In the genomic region with DNA sequence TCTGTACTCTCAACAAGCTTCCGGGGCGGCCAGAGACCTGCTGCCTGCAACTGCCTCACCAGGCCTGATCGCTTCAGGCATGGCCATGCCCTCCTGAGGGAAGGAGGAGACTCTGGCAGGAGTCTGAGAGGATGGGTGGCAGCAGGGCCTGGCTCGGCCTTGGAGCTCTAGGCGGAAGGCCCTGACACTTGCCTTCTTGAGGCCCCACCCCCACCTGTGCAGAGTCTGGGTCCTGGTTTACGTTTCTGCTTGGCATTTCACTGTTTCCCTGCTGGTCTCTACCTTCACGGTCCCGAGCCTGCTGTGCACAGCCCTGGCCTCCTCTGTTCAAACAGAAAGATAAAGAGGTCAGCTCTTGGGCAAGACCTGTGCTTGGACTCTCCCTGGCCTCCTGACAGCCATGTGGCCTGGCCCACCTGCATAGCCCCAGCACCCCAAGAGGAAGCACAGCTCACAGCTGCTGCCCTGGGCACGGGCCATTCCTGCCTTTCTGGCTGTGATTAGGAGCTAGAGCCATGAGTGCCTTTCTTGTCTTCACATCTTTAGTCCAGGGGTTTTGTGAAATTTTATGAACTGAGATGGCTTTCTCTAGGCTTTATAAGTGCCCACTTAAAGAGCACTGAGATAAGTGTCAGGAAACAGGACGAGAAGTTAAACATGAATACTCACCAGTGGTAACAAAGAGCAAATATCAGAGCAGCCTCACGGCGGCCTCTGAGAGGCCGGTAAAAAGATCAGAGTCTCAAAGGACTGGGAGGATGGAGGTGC, we compare ENCODE assay signal across 19 cellular contexts. TPM values are rescaled to one million over a fixed set of nuclear protein-coding genes. Genes with fewer than 3 reads are reported as not detected.
DNase-seq lines count a peak whose midpoint lies in the region; ATAC-seq and TF ChIP-seq lines count a peak whose summit lies in the region.
"Had no signal": no experiment of that assay in that cellular context is flagged by ENCODE, and none has a peak within 500 bp of the region (broad histone marks: within the 10 kb centered on the region; RNA-seq: fewer than 3 reads in every experiment).

No MANE protein-coding gene starts in this region.

- H4K20me1 ChIP-seq in hepatocyte (ENCODE audit: insufficient read depth, poor library complexity, severe bottlenecking): no peaks in the 10 kb centered on the region

- 58% methylated on average over 13 of the region's 13 CpGs for WGBS in hepatocyte (ENCODE audit: low lambda C conversion rate, missing lambda C conversion rate)

- no peaks in the 10 kb centered on the region for H3K27me3 ChIP-seq in cardiac muscle cell
- no peaks in the 10 kb centered on the region for H3K27me3 ChIP-seq in left ventricle myocardium inferior (ENCODE audit: low read depth)
- no peaks in the 10 kb centered on the region for H3K27me3 ChIP-seq in hepatocyte
- H3K27me3 ChIP-seq: heart right ventricle, thyroid gland had no signal

- intact Hi-C loops in left ventricle myocardium inferior (cut with micrococcal nuclease): no loop called here
- intact Hi-C loops in head of caudate nucleus (cut with DNase I): no loop called here

- no peaks in the 10 kb centered on the region for H3K9me3 ChIP-seq in cardiac muscle cell (ENCODE audit: low read depth)
- no peaks in the 10 kb centered on the region for H3K9me3 ChIP-seq in left ventricle myocardium inferior (replicated peaks)
- no peaks in the 10 kb centered on the region for H3K9me3 ChIP-seq in hepatocyte (ENCODE audit: low read depth)
- H3K9me3 ChIP-seq: heart right ventricle, mucosa of descending colon, thyroid gland had no signal

- peak in 1 of 2 donors; percentile 66 for DNase-seq in cardiac muscle cell (ENCODE audit: low read depth in 1 of 2, low spot score in 1 of 2)
- DNase-seq in left ventricle myocardium inferior: no peak
- no peak for DNase-seq in hepatocyte (ENCODE audit: low spot score)
- DNase-seq in osteocyte (ENCODE audit: extremely low spot score, unreplicated experiment): no peak
- no peak for DNase-seq in AML-193 (lab: John Stamatoyannopoulos, UW)
- DNase-seq in NCI-H524 treated with DMSO at 0.1 percent for 48 hours (lab: John Stamatoyannopoulos, UW): no peak
- DNase-seq in head of caudate nucleus: no peak
- DNase-seq: ACHN; CD4-positive, alpha-beta memory T cell; effector memory CD4-positive, alpha-beta T cell; heart right ventricle; islet precursor cell; mucosa of descending colon; stimulated activated CD4-positive, alpha-beta T cell treated with anti-CD3 and anti-CD28 coated beads, Interleukin-4, amount 100 ng/mL, for 4 hours; stimulated activated CD8-positive, alpha-beta memory T cell treated with anti-CD3 and anti-CD28 coated beads, Interleukin-4, amount 100 ng/mL, for 48 hours; thyroid gland had no signal

- H3K27ac Mint-ChIP-seq in osteocyte (ENCODE audit: unreplicated experiment): peak overlapping the region; percentile 39
- H3K27ac Mint-ChIP-seq: activated T-helper 1 cell treated with anti-CD3 and anti-CD28 coated beads, Interleukin-12 subunit alpha, Interleukin-12 subunit beta, Interleukin-2, Interleukin-4 antibody, amounts not matched to agents 30 ng/mL and 10 ng/mL and 1 ng/mL, durations not matched to agents 14 hours and 24 hours and 36 hours had no signal

- TF ChIP-seq CTCF in cardiac muscle cell (IDR thresholded peaks at IDR 0.05; ENCODE audit: low read depth, low read length) (no peak), left ventricle myocardium inferior (IDR thresholded peaks at IDR 0.05; ENCODE audit: borderline replicate concordance) (no peak), hepatocyte (IDR thresholded peaks at IDR 0.05; ENCODE audit: poor library complexity) (no peak), osteocyte (IDR thresholded peaks at IDR 0.05) (no peak)

- no peak overlapping the region for H3K4me3 Mint-ChIP-seq in osteocyte (ENCODE audit: unreplicated experiment)
- H3K4me3 Mint-ChIP-seq: activated T-helper 1 cell treated with anti-CD3 and anti-CD28 coated beads, Interleukin-12 subunit alpha, Interleukin-12 subunit beta, Interleukin-2, Interleukin-4 antibody, amounts not matched to agents 30 ng/mL and 10 ng/mL and 1 ng/mL, durations not matched to agents 14 hours and 24 hours and 36 hours; CD4-positive, alpha-beta memory T cell had no signal

- H3K4me1 Mint-ChIP-seq in osteocyte (ENCODE audit: unreplicated experiment): peaks cover 79% of the 10 kb centered on the region
- H3K4me1 Mint-ChIP-seq: CD4-positive, alpha-beta memory T cell had no signal

- no peak for ATAC-seq in GM19023 (IDR thresholded peaks at IDR 0.05; ENCODE audit: unreplicated experiment)
- ATAC-seq: heart right ventricle, mucosa of descending colon had no signal

- H3K4me2 ChIP-seq in hepatocyte: no peak overlapping the region

- no peaks in the 10 kb centered on the region for H3K27me3 Mint-ChIP-seq in osteocyte (ENCODE audit: unreplicated experiment)
- H3K27me3 Mint-ChIP-seq: CD4-positive, alpha-beta memory T cell had no signal

- H3K79me2 ChIP-seq in hepatocyte: no peaks in the 10 kb centered on the region

- no peak overlapping the region for H2AFZ ChIP-seq in hepatocyte

- H3K4me3 ChIP-seq in cardiac muscle cell (no peak overlapping the region), left ventricle myocardium inferior (no peak overlapping the region), hepatocyte (no peak overlapping the region)
- H3K4me3 ChIP-seq: heart right ventricle, mucosa of descending colon, thyroid gland had no signal

- no peaks in the 10 kb centered on the region for H3K9me3 Mint-ChIP-seq in osteocyte (ENCODE audit: unreplicated experiment)
- H3K9me3 Mint-ChIP-seq: activated T-helper 1 cell treated with anti-CD3 and anti-CD28 coated beads, Interleukin-12 subunit alpha, Interleukin-12 subunit beta, Interleukin-2, Interleukin-4 antibody, amounts not matched to agents 30 ng/mL and 10 ng/mL and 1 ng/mL, durations not matched to agents 14 hours and 24 hours and 36 hours; CD4-positive, alpha-beta memory T cell had no signal

- no peaks in the 10 kb centered on the region for H3K9me2 ChIP-seq in hepatocyte (replicated peaks; ENCODE audit: insufficient read depth)

- peaks cover 65% of the 10 kb centered on the region for H3K4me1 ChIP-seq in cardiac muscle cell (ENCODE audit: low read depth)
- peaks cover 64% of the 10 kb centered on the region for H3K4me1 ChIP-seq in left ventricle myocardium inferior
- H3K4me1 ChIP-seq in hepatocyte (ENCODE audit: insufficient read depth): peaks cover 63% of the 10 kb centered on the region

- H3K27ac ChIP-seq in cardiac muscle cell (peak overlapping the region; percentile 87), left ventricle myocardium inferior (replicated peaks) (no peak overlapping the region), hepatocyte (peak overlapping the region; percentile 52)
- H3K27ac ChIP-seq: heart right ventricle, thyroid gland, VCaP had no signal

- peaks cover 8% of the 10 kb centered on the region for H3K36me3 Mint-ChIP-seq in osteocyte (ENCODE audit: unreplicated experiment)

- H3K36me3 ChIP-seq in cardiac muscle cell: no peaks in the 10 kb centered on the region
- H3K36me3 ChIP-seq in left ventricle myocardium inferior: no peaks in the 10 kb centered on the region
- no peaks in the 10 kb centered on the region for H3K36me3 ChIP-seq in hepatocyte (replicated peaks; ENCODE audit: insufficient read depth, low read depth)
- H3K36me3 ChIP-seq: thyroid gland had no signal

RNA-seq across cellular contexts. Expression of gene MTSS2, which starts 25.5 kb away (rescaled TPM):
- 47.2 and 82.3 TPM in 2 replicates for total RNA-seq in cardiac muscle cell
- 12.4 and 22.7 TPM in 2 replicates for polyA plus RNA-seq in cardiac muscle cell
- total RNA-seq in left ventricle myocardium inferior: 83.9 TPM
- total RNA-seq in hepatocyte: 16.1 and 19.6 TPM in 2 replicates
- polyA plus RNA-seq in hepatocyte: 10.4 and 16.5 TPM in 2 replicates
- total RNA-seq in osteocyte: 156 and 169 TPM in 2 replicates
- polyA plus RNA-seq: CD4-positive, alpha-beta memory T cell had no signal
